Comparison of ENCODE assay signal across 24 cellular contexts in genomic region chr9:34463901-34464232, GRCh38. TPM values are rescaled to one million over a fixed set of nuclear protein-coding genes. Genes with fewer than 3 reads are reported as not detected.
"Had no signal": no experiment of that assay in that cellular context is flagged by ENCODE, and none has a peak within 500 bp of the region (broad histone marks: within the 10 kb centered on the region; RNA-seq: fewer than 3 reads in every experiment).

No MANE protein-coding gene starts in this region.

- H3K79me2 ChIP-seq: hepatocyte had no signal

- H3K27me3 ChIP-seq: dorsolateral prefrontal cortex, sigmoid colon, tibial nerve, uterus had no signal

- H3K36me3 ChIP-seq: lower lobe of right lung, sigmoid colon, tibial nerve, uterus had no signal

- H3K4me2 ChIP-seq: hepatocyte had no signal

- H3K9me3 Mint-ChIP-seq: activated B cell treated with CpG ODN at 0.5 μM for 24 hours; activated CD4-positive, alpha-beta memory T cell treated with anti-CD3 and anti-CD28 coated beads, Interleukin-2, amount 10 ng/mL, durations not matched to agents 7 days and 5 days; activated naive CD8-positive, alpha-beta T cell treated with anti-CD3 and anti-CD28 coated beads, Interleukin-2, amount 10 ng/mL, durations not matched to agents 7 days and 5 days; activated T-helper 17 cell treated with anti-CD3 and anti-CD28 coated beads, Interleukin-2, amount 50 U/mL, for 72 hours; mesothelial cell of epicardium; nephron progenitor cell had no signal

- H3K4me3 Mint-ChIP-seq: activated B cell treated with CpG ODN at 0.5 μM for 24 hours; activated CD4-positive, alpha-beta memory T cell treated with anti-CD3 and anti-CD28 coated beads, Interleukin-2, amount 10 ng/mL, durations not matched to agents 7 days and 5 days; activated CD8-positive, alpha-beta memory T cell treated with anti-CD3 and anti-CD28 coated beads, Interleukin-2, amount 10 ng/mL, durations not matched to agents 7 days and 5 days; activated naive CD8-positive, alpha-beta T cell treated with anti-CD3 and anti-CD28 coated beads, Interleukin-2, amount 10 ng/mL, durations not matched to agents 7 days and 5 days; activated T-helper 17 cell treated with anti-CD3 and anti-CD28 coated beads, Interleukin-2, amount 50 U/mL, for 72 hours; brain; mesothelial cell of epicardium; nephron progenitor cell had no signal

- FAIRE-seq: colon had no signal

- H3K36me3 Mint-ChIP-seq: activated CD8-positive, alpha-beta memory T cell treated with anti-CD3 and anti-CD28 coated beads, Interleukin-2, amount 10 ng/mL, durations not matched to agents 7 days and 5 days; activated naive CD8-positive, alpha-beta T cell treated with anti-CD3 and anti-CD28 coated beads, Interleukin-2, amount 10 ng/mL, durations not matched to agents 7 days and 5 days; brain; mesothelial cell of epicardium had no signal

- DNase-seq: activated B cell treated with CpG ODN at 0.5 μM for 24 hours; activated CD4-positive, alpha-beta memory T cell treated with anti-CD3 and anti-CD28 coated beads, Interleukin-2, amount 10 ng/mL, durations not matched to agents 7 days and 5 days; activated CD8-positive, alpha-beta memory T cell treated with anti-CD3 and anti-CD28 coated beads, Interleukin-2, amount 10 ng/mL, durations not matched to agents 7 days and 5 days; activated naive CD8-positive, alpha-beta T cell treated with anti-CD3 and anti-CD28 coated beads, Interleukin-2, amount 10 ng/mL, durations not matched to agents 7 days and 5 days; activated T-cell treated with anti-CD3 and anti-CD28 coated beads, Interleukin-2, amount 50 U/mL, for 1 hour; central memory CD4-positive, alpha-beta T cell; left colon; lower lobe of right lung; nephron progenitor cell; sigmoid colon; stimulated activated CD4-positive, alpha-beta T cell treated with anti-CD3 and anti-CD28 coated beads, Interleukin-12 subunit alpha, Interleukin-12 subunit beta, amount 100 ng/mL, for 4 hours; stimulated activated naive CD4-positive, alpha-beta T cell; T-helper 1 cell; T-helper 9 cell had no signal

- H3K27ac Mint-ChIP-seq: activated B cell treated with CpG ODN at 0.5 μM for 24 hours; activated CD4-positive, alpha-beta memory T cell treated with anti-CD3 and anti-CD28 coated beads, Interleukin-2, amount 10 ng/mL, durations not matched to agents 7 days and 5 days; activated CD8-positive, alpha-beta memory T cell treated with anti-CD3 and anti-CD28 coated beads, Interleukin-2, amount 10 ng/mL, durations not matched to agents 7 days and 5 days; activated naive CD8-positive, alpha-beta T cell treated with anti-CD3 and anti-CD28 coated beads, Interleukin-2, amount 10 ng/mL, durations not matched to agents 7 days and 5 days; activated T-helper 17 cell treated with anti-CD3 and anti-CD28 coated beads, Interleukin-2, amount 50 U/mL, for 72 hours; mesothelial cell of epicardium; nephron progenitor cell had no signal

- H2AFZ ChIP-seq: hepatocyte had no signal

- H3K4me1 ChIP-seq: lower lobe of right lung had no signal

- H3K9me3 ChIP-seq: lower lobe of right lung, sigmoid colon, tibial nerve, uterus had no signal

- H3K4me3 ChIP-seq: dorsolateral prefrontal cortex, hepatocyte, lower lobe of right lung, sigmoid colon, tibial nerve, uterus had no signal

- ATAC-seq: left colon, lower lobe of right lung had no signal

- H3K27ac ChIP-seq: foreskin keratinocyte, hepatocyte, lower lobe of right lung, sigmoid colon, tibial nerve, uterus had no signal

RNA-seq across cellular contexts. Expression of gene DNAI1, which starts 5.3 kb away (rescaled TPM):
- total RNA-seq: activated B cell treated with CpG ODN at 0.5 μM for 24 hours; activated CD4-positive, alpha-beta memory T cell treated with anti-CD3 and anti-CD28 coated beads, Interleukin-2, amount 10 ng/mL, durations not matched to agents 7 days and 5 days; activated CD8-positive, alpha-beta memory T cell treated with anti-CD3 and anti-CD28 coated beads, Interleukin-2, amount 10 ng/mL, durations not matched to agents 7 days and 5 days; activated naive CD8-positive, alpha-beta T cell treated with anti-CD3 and anti-CD28 coated beads, Interleukin-2, amount 10 ng/mL, durations not matched to agents 7 days and 5 days; activated T-helper 17 cell treated with anti-CD3 and anti-CD28 coated beads, Interleukin-2, amount 50 U/mL, for 72 hours; fibroblast of lung; foreskin keratinocyte; left colon; mesothelial cell of epicardium had no signal
- polyA plus RNA-seq: fibroblast of lung, foreskin keratinocyte, hepatocyte had no signal

RNA-seq across cellular contexts. Expression of gene ENHO, which starts 58.9 kb away (rescaled TPM):
- total RNA-seq: activated B cell treated with CpG ODN at 0.5 μM for 24 hours; activated CD4-positive, alpha-beta memory T cell treated with anti-CD3 and anti-CD28 coated beads, Interleukin-2, amount 10 ng/mL, durations not matched to agents 7 days and 5 days; activated CD8-positive, alpha-beta memory T cell treated with anti-CD3 and anti-CD28 coated beads, Interleukin-2, amount 10 ng/mL, durations not matched to agents 7 days and 5 days; activated naive CD8-positive, alpha-beta T cell treated with anti-CD3 and anti-CD28 coated beads, Interleukin-2, amount 10 ng/mL, durations not matched to agents 7 days and 5 days; activated T-helper 17 cell treated with anti-CD3 and anti-CD28 coated beads, Interleukin-2, amount 50 U/mL, for 72 hours; fibroblast of lung; foreskin keratinocyte had no signal
- polyA plus RNA-seq: fibroblast of lung had no signal
